8 cellular contexts compared by ENCODE assay signal in genomic region chr15:75903331-75904240, GRCh38. TPM values are rescaled to one million over a fixed set of nuclear protein-coding genes. Genes with fewer than 3 reads are reported as not detected.
DNase-seq lines count a peak whose midpoint lies in the region; ATAC-seq and TF ChIP-seq lines count a peak whose summit lies in the region.

Gene FBXO22, plus strand, starts transcription at chr15:75903878. Its CDS starts 86 bp downstream, at chr15:75903964.

- peak within 1 kb of the TSS; percentile 99 for H3K27ac Mint-ChIP-seq in GM23338
- peak within 1 kb of the TSS; percentile 62 to 99 (median 90) for H3K27ac Mint-ChIP-seq in nephron

- DNase-seq in EL (peak; percentile 89), GM23338 (ENCODE audit: low spot score) (peak; percentile 96), Kasumi-1 (lab: John Stamatoyannopoulos, UW) (peak; percentile 84 to 86), RWPE2 (ENCODE audit: low spot score) (peak; percentile 97), fibroblast of pulmonary artery (ENCODE audit: low read depth) (peak; percentile 93)
- peak; percentile 83 for DNase-seq in activated effector memory CD4-positive, alpha-beta T cell treated with Interleukin-2 at 50 U/mL for 16 hours
- peak; percentile 94 for DNase-seq in stimulated activated naive CD8-positive, alpha-beta T cell treated with anti-CD3 and anti-CD28 coated beads, Interleukin-15, Interleukin-2, amounts not matched to agents 100 U/mL and 50 U/mL, for 24 hours

- H3K9me3 ChIP-seq in RWPE2 (ENCODE audit: severe bottlenecking): no peaks in the 10 kb centered on the region

- H3K79me2 ChIP-seq in GM23338 (replicated peaks; ENCODE audit: insufficient read depth): peaks cover 46% of the 10 kb centered on the region

- H2AFZ ChIP-seq in GM23338: peak within 1 kb of the TSS; percentile 44; the same call in 1 of the 2 replicates

- peaks cover 32% of the 10 kb centered on the region for H3K36me3 Mint-ChIP-seq in GM23338 (ENCODE audit: low read depth)
- H3K36me3 Mint-ChIP-seq in nephron (ENCODE audit: low read depth): peaks cover 12% of the 10 kb centered on the region

- H3K4me3 Mint-ChIP-seq in GM23338 (peak within 1 kb of the TSS; percentile 100), nephron (peak within 1 kb of the TSS; percentile 99)

- H3K36me3 ChIP-seq in GM23338 (ENCODE audit: insufficient read depth): peaks cover 21% of the 10 kb centered on the region
- peaks cover 51% of the 10 kb centered on the region for H3K36me3 ChIP-seq in RWPE2 (ENCODE audit: low read depth)

- peak; percentile 90 for ATAC-seq in GM23338
- ATAC-seq in RWPE2 (ENCODE audit: low read depth): peak; percentile 96
- peak; percentile 99 for ATAC-seq in stimulated activated naive CD8-positive, alpha-beta T cell treated with anti-CD3 and anti-CD28 coated beads, Interleukin-15, Interleukin-2, amounts not matched to agents 100 U/mL and 50 U/mL, for 24 hours

- H3K27ac ChIP-seq in GM23338 (ENCODE audit: low read depth): peak within 1 kb of the TSS; percentile 98
- peak within 1 kb of the TSS; percentile 69 for H3K27ac ChIP-seq in RWPE2 (ENCODE audit: poor library complexity, severe bottlenecking)

- H3K27me3 ChIP-seq in GM23338 (ENCODE audit: insufficient read depth) (no peaks in the 10 kb centered on the region), RWPE2 (ENCODE audit: insufficient read depth, poor library complexity, severe bottlenecking) (no peaks in the 10 kb centered on the region)

- peaks cover 22% of the 10 kb centered on the region for H4K20me1 ChIP-seq in GM23338 (replicated peaks; ENCODE audit: insufficient read depth)

- H3K9me2 ChIP-seq in GM23338 (ENCODE audit: insufficient read depth): no peaks in the 10 kb centered on the region

- H3K4me1 Mint-ChIP-seq in GM23338 (peaks cover 36% of the 10 kb centered on the region), nephron (peaks cover 23% of the 10 kb centered on the region)

- peaks cover 24% of the 10 kb centered on the region for H3K4me1 ChIP-seq in GM23338 (ENCODE audit: insufficient read depth)
- H3K4me1 ChIP-seq in RWPE2 (ENCODE audit: insufficient read depth, poor library complexity, severe bottlenecking): peaks cover 4% of the 10 kb centered on the region

- TF ChIP-seq CTCF in GM23338 (conservative IDR thresholded peaks at IDR 0.05; ENCODE audit: low read depth in 2 of 2) (no peak), RWPE2 (IDR thresholded peaks at IDR 0.05; ENCODE audit: poor library complexity, severe bottlenecking) (peak; percentile 4), fibroblast of pulmonary artery (IDR thresholded peaks at IDR 0.05; ENCODE audit: low read length, missing control alignments) (no peak), nephron (IDR thresholded peaks at IDR 0.05; ENCODE audit: unreplicated experiment in 3 of 3) (no peak)

- H3F3A ChIP-seq in GM23338 (replicated peaks; ENCODE audit: low read depth): 0 out of 2 replicates have a peak, but pooled peaks cover 4% of the 10 kb centered on the region

- H3K9me3 Mint-ChIP-seq in GM23338: no peaks in the 10 kb centered on the region
- no peaks in the 10 kb centered on the region for H3K9me3 Mint-ChIP-seq in nephron

- H3K27me3 Mint-ChIP-seq in GM23338 (ENCODE audit: insufficient read depth, low read depth, poor library complexity) (peaks cover 16% of the 10 kb centered on the region), nephron (ENCODE audit: low read depth) (no peaks in the 10 kb centered on the region)

- H3K4me3 ChIP-seq in GM23338 (peak within 1 kb of the TSS; percentile 95), RWPE2 (ENCODE audit: severe bottlenecking) (peak within 1 kb of the TSS; percentile 74), fibroblast of pulmonary artery (replicated peaks; ENCODE audit: low read depth, low read length) (peak within 1 kb of the TSS; percentile 87)

- peak within 1 kb of the TSS; percentile 90 for H3K4me2 ChIP-seq in GM23338

TF ChIP-seq in GM23338, 12 proteins besides CTCF, POLR2A, EP300 and RAD21 (continues in another document):
- TF ChIP-seq EZH2phosphoT487 (IDR thresholded peaks at IDR 0.05; ENCODE audit: unreplicated experiment) (no peak), EZH2 (IDR thresholded peaks at IDR 0.05; ENCODE audit: low read depth, unreplicated experiment) (no peak), REST (IDR thresholded peaks at IDR 0.05; ENCODE audit: unreplicated experiment) (no peak), ZNF462 (CRISPR knock-in tag; IDR thresholded peaks at IDR 0.05) (no peak), POLR2AphosphoS5 (IDR thresholded peaks at IDR 0.05; ENCODE audit: low read depth) (peak; percentile 89)

RNA-seq across cellular contexts. Expression of gene FBXO22, which starts in this region (rescaled TPM):
- total RNA-seq in GM23338 (2014; rRNA removed; shearing (Covaris generic)): 79.8 and 89.8 TPM in 2 replicates
- polyA plus RNA-seq in GM23338 (2016; fragmentation: Nextera tagmentation; extraction: Ambion mirVana): 72.8 and 94.5 TPM in 2 replicates

Comparison
In these comparisons a context has a peak if more than half of its experiments do, and no peak if none do; other contexts are left out.
1. Peak in every context shown above with its lines: DNase-seq, ATAC-seq, H3K4me3 ChIP-seq and H3K27ac ChIP-seq.